2 cellular contexts compared by ENCODE assay signal in the genomic region with DNA sequence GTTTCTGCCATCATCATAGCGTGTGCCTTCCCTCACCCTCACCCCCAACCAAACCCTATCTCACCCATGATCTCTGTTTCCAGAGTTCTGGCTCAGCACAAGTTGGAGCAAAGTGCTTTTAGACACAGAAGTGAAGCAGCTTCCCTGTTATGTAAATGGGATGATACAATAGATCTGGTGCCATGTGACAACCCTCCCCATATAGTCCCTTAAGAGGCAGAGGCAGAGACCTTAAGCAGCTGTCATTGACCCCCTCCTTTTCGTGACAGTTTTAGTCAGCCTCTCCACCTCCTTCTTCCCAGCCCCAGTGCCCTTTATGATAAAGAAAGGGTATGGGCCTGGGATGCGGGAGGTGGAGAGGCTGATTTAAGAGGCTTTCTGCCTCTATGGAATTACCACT.
TF ChIP-seq lines count a peak whose summit lies in the region.

No MANE protein-coding gene starts in this region.

TF ChIP-seq in GM23338, 12 proteins besides CTCF, POLR2A, EP300 and RAD21 (continues in another document):
- TF ChIP-seq CREB1 (CRISPR knock-in tag; IDR thresholded peaks at IDR 0.05; ENCODE audit: low read depth) = no peak
- no peak for TF ChIP-seq STAT1 (IDR thresholded peaks at IDR 0.05; ENCODE audit: unreplicated experiment)
- no peak for TF ChIP-seq NANOG (IDR thresholded peaks at IDR 0.05; ENCODE audit: borderline replicate concordance)
- TF ChIP-seq REST (IDR thresholded peaks at IDR 0.05; ENCODE audit: unreplicated experiment) = no peak
- TF ChIP-seq, protein P1, sequence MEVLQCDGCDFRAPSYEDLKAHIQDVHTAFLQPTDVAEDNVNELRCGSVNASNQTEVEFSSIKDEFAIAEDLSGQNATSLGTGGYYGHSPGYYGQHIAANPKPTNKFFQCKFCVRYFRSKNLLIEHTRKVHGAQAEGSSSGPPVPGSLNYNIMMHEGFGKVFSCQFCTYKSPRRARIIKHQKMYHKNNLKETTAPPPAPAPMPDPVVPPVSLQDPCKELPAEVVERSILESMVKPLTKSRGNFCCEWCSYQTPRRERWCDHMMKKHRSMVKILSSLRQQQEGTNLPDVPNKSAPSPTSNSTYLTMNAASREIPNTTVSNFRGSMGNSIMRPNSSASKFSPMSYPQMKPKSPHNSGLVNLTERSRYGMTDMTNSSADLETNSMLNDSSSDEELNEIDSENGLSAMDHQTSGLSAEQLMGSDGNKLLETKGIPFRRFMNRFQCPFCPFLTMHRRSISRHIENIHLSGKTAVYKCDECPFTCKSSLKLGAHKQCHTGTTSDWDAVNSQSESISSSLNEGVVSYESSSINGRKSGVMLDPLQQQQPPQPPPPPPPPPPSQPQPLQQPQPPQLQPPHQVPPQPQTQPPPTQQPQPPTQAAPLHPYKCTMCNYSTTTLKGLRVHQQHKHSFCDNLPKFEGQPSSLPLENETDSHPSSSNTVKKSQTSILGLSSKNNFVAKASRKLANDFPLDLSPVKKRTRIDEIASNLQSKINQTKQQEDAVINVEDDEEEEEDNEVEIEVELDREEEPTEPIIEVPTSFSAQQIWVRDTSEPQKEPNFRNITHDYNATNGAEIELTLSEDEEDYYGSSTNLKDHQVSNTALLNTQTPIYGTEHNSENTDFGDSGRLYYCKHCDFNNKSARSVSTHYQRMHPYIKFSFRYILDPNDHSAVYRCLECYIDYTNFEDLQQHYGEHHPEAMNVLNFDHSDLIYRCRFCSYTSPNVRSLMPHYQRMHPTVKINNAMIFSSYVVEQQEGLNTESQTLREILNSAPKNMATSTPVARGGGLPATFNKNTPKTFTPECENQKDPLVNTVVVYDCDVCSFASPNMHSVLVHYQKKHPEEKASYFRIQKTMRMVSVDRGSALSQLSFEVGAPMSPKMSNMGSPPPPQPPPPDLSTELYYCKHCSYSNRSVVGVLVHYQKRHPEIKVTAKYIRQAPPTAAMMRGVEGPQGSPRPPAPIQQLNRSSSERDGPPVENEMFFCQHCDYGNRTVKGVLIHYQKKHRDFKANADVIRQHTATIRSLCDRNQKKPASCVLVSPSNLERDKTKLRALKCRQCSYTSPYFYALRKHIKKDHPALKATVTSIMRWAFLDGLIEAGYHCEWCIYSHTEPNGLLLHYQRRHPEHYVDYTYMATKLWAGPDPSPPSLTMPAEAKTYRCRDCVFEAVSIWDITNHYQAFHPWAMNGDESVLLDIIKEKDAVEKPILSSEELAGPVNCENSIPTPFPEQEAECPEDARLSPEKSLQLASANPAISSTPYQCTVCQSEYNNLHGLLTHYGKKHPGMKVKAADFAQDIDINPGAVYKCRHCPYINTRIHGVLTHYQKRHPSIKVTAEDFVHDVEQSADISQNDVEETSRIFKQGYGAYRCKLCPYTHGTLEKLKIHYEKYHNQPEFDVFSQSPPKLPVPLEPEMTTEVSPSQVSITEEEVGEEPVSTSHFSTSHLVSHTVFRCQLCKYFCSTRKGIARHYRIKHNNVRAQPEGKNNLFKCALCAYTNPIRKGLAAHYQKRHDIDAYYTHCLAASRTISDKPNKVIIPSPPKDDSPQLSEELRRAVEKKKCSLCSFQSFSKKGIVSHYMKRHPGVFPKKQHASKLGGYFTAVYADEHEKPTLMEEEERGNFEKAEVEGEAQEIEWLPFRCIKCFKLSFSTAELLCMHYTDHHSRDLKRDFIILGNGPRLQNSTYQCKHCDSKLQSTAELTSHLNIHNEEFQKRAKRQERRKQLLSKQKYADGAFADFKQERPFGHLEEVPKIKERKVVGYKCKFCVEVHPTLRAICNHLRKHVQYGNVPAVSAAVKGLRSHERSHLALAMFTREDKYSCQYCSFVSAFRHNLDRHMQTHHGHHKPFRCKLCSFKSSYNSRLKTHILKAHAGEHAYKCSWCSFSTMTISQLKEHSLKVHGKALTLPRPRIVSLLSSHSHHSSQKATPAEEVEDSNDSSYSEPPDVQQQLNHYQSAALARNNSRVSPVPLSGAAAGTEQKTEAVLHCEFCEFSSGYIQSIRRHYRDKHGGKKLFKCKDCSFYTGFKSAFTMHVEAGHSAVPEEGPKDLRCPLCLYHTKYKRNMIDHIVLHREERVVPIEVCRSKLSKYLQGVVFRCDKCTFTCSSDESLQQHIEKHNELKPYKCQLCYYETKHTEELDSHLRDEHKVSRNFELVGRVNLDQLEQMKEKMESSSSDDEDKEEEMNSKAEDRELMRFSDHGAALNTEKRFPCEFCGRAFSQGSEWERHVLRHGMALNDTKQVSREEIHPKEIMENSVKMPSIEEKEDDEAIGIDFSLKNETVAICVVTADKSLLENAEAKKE (CRISPR knock-in tag; IDR thresholded peaks at IDR 0.05) = no peak
- TF ChIP-seq, protein P2, sequence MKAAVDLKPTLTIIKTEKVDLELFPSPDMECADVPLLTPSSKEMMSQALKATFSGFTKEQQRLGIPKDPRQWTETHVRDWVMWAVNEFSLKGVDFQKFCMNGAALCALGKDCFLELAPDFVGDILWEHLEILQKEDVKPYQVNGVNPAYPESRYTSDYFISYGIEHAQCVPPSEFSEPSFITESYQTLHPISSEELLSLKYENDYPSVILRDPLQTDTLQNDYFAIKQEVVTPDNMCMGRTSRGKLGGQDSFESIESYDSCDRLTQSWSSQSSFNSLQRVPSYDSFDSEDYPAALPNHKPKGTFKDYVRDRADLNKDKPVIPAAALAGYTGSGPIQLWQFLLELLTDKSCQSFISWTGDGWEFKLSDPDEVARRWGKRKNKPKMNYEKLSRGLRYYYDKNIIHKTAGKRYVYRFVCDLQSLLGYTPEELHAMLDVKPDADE (IDR thresholded peaks at IDR 0.05) = no peak
- TF ChIP-seq POLR2AphosphoS5 (IDR thresholded peaks at IDR 0.05; ENCODE audit: low read depth) = no peak
- no peak for TF ChIP-seq JUNB (IDR thresholded peaks at IDR 0.05; ENCODE audit: unreplicated experiment)
- no peak for TF ChIP-seq EZH2 (IDR thresholded peaks at IDR 0.05; ENCODE audit: low read depth, unreplicated experiment)
- TF ChIP-seq EZH2phosphoT487 (IDR thresholded peaks at IDR 0.05; ENCODE audit: unreplicated experiment) = no peak

TF ChIP-seq in H1, 55 proteins besides CTCF, POLR2A, EP300 and RAD21:
- no peak for TF ChIP-seq BACH1 (IDR thresholded peaks at IDR 0.05; ENCODE audit: low read length)
- no peak for TF ChIP-seq TAF1 (IDR thresholded peaks at IDR 0.05; ENCODE audit: low read depth, low read length)
- no peak for TF ChIP-seq TEAD4 (IDR thresholded peaks at IDR 0.05; ENCODE audit: low read depth, low read length)
- TF ChIP-seq POU5F1 (IDR thresholded peaks at IDR 0.05; ENCODE audit: low read depth, low read length) = no peak
- TF ChIP-seq NANOG (IDR thresholded peaks at IDR 0.05; ENCODE audit: insufficient read depth, low read depth, low read length, poor library complexity, severe bottlenecking) = no peak
- no peak for TF ChIP-seq SIN3A (conservative IDR thresholded peaks at IDR 0.05 in 1 of 2, IDR thresholded peaks at IDR 0.05 in 1 of 2; ENCODE audit: low read depth in 1 of 2, low read length in 2 of 2)
- no peak for TF ChIP-seq CBX5 (IDR thresholded peaks at IDR 0.05; ENCODE audit: low read depth, low read length)
- TF ChIP-seq FOSL1 (IDR thresholded peaks at IDR 0.05; ENCODE audit: insufficient read depth, low read depth, low read length) = no peak
- no peak for TF ChIP-seq JUN (IDR thresholded peaks at IDR 0.05; ENCODE audit: low read depth, low read length)
- no peak for TF ChIP-seq CHD2 (IDR thresholded peaks at IDR 0.05; ENCODE audit: low read length)
- no peak for TF ChIP-seq SIRT6 (IDR thresholded peaks at IDR 0.05; ENCODE audit: low read length)
- TF ChIP-seq, protein P3, sequence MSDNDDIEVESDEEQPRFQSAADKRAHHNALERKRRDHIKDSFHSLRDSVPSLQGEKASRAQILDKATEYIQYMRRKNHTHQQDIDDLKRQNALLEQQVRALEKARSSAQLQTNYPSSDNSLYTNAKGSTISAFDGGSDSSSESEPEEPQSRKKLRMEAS (IDR thresholded peaks at IDR 0.05) = no peak
- no peak for TF ChIP-seq CHD1 (IDR thresholded peaks at IDR 0.05; ENCODE audit: low read depth, low read length)
- TF ChIP-seq KDM5A (IDR thresholded peaks at IDR 0.05; ENCODE audit: low read length) = no peak
- TF ChIP-seq GABPA (IDR thresholded peaks at IDR 0.05; ENCODE audit: borderline replicate concordance, insufficient read depth, low read length) = no peak
- no peak for TF ChIP-seq CEBPB (IDR thresholded peaks at IDR 0.05; ENCODE audit: low read depth, low read length)
- TF ChIP-seq POLR2AphosphoS5 (IDR thresholded peaks at IDR 0.05; ENCODE audit: low read depth, low read length) = no peak
- TF ChIP-seq SP1 (IDR thresholded peaks at IDR 0.05; ENCODE audit: low read depth, low read length) = no peak
- TF ChIP-seq PHF8 (conservative IDR thresholded peaks at IDR 0.05; ENCODE audit: low read depth, low read length) = no peak
